8 cellular contexts compared by ENCODE assay signal in genomic region chr5:6714221-6715041, GRCh38. TPM values are rescaled to one million over a fixed set of nuclear protein-coding genes. Genes with fewer than 3 reads are reported as not detected.
DNase-seq lines count a peak whose midpoint lies in the region; ATAC-seq and TF ChIP-seq lines count a peak whose summit lies in the region.

No MANE protein-coding gene starts in this region.

- peak overlapping the region; percentile 85 for H3K27ac Mint-ChIP-seq in activated CD4-positive, alpha-beta T cell treated with anti-CD3 and anti-CD28 coated beads, Interleukin-2, amount 10 ng/mL, durations not matched to agents 7 days and 5 days
- H3K27ac Mint-ChIP-seq in neural progenitor cell = no peak overlapping the region

- TF ChIP-seq CTCF in AG09309 (IDR thresholded peaks at IDR 0.05; ENCODE audit: control insufficient read depth, insufficient read depth, low read depth, low read length, missing control alignments) (no peak), HEK293 (tag by site-specific recombination; IDR thresholded peaks at IDR 0.05) (no peak), epithelial cell of proximal tubule (conservative IDR thresholded peaks at IDR 0.05; ENCODE audit: low read depth, low read length) (no peak), neural progenitor cell (IDR thresholded peaks at IDR 0.05) (no peak)

- peak overlapping the region; percentile 80 for H3K4me3 Mint-ChIP-seq in activated CD4-positive, alpha-beta T cell treated with anti-CD3 and anti-CD28 coated beads, Interleukin-2, amount 10 ng/mL, durations not matched to agents 7 days and 5 days
- peak overlapping the region; percentile 92 for H3K4me3 Mint-ChIP-seq in neural progenitor cell

- H3K4me3 ChIP-seq in AG09309 (ENCODE audit: control insufficient read depth, low read depth, low read length) (peak overlapping the region; percentile 51), HEK293 (ENCODE audit: low read depth, low read length) (peak overlapping the region; percentile 69), epithelial cell of proximal tubule (ENCODE audit: low read depth, low read length) (peak overlapping the region; percentile 73), neural progenitor cell (peak overlapping the region; percentile 93)

- H3K36me3 Mint-ChIP-seq in activated CD4-positive, alpha-beta T cell treated with anti-CD3 and anti-CD28 coated beads, Interleukin-2, amount 10 ng/mL, durations not matched to agents 7 days and 5 days (ENCODE audit: low read depth) = peaks cover 30% of the 10 kb centered on the region
- H3K36me3 Mint-ChIP-seq in neural progenitor cell = peaks cover 18% of the 10 kb centered on the region

- peaks cover 23% of the 10 kb centered on the region for H3K4me1 ChIP-seq in HEK293 (ENCODE audit: control insufficient read depth, insufficient read depth, low read length)
- peaks cover 24% of the 10 kb centered on the region for H3K4me1 ChIP-seq in neural progenitor cell

- H3K36me3 ChIP-seq in HEK293 (ENCODE audit: control insufficient read depth in 2 of 2, insufficient read depth in 1 of 2, low read length in 2 of 2) (peaks cover 0 to 32% of the 10 kb centered on the region in 2 experiments; a peak in 1 of 3 replicates), neural progenitor cell (no peaks in the 10 kb centered on the region)

- peaks cover 51% of the 10 kb centered on the region for H4K20me1 ChIP-seq in neural progenitor cell (ENCODE audit: low read depth)

- peaks cover 18% of the 10 kb centered on the region for H3F3A ChIP-seq in neural progenitor cell (ENCODE audit: low read depth)

- peak overlapping the region; percentile 97 for H3K4me2 ChIP-seq in neural progenitor cell

- H3K9me3 Mint-ChIP-seq in activated CD4-positive, alpha-beta T cell treated with anti-CD3 and anti-CD28 coated beads, Interleukin-2, amount 10 ng/mL, durations not matched to agents 7 days and 5 days = no peaks in the 10 kb centered on the region
- H3K9me3 Mint-ChIP-seq in neural progenitor cell = peaks cover 1% of the 10 kb centered on the region

- H3K9me3 ChIP-seq in HEK293 (ENCODE audit: control insufficient read depth, insufficient read depth, low read depth, low read length) (no peaks in the 10 kb centered on the region), neural progenitor cell (ENCODE audit: low read depth) (no peaks in the 10 kb centered on the region)

- H3K27me3 ChIP-seq in neural progenitor cell = peaks cover 23% of the 10 kb centered on the region

- peak overlapping the region; percentile 17 for H3K9ac ChIP-seq in neural progenitor cell

- H3K4me1 Mint-ChIP-seq in activated CD4-positive, alpha-beta T cell treated with anti-CD3 and anti-CD28 coated beads, Interleukin-2, amount 10 ng/mL, durations not matched to agents 7 days and 5 days = peaks cover 57% of the 10 kb centered on the region
- peaks cover 63% of the 10 kb centered on the region for H3K4me1 Mint-ChIP-seq in neural progenitor cell

- CTCF ChIA-PET in HEK293 (lab: Yijun Ruan, JAX) = no interaction called here
- CTCF ChIA-PET in activated CD4-positive, alpha-beta T cell treated with anti-CD3 and anti-CD28 coated beads, Interleukin-2, amount 10 ng/mL, durations not matched to agents 7 days and 5 days (lab: Charles Lee) = no interaction called here

- POLR2A ChIA-PET in HEK293 (lab: Yijun Ruan, JAX) = no interaction called here
- POLR2A ChIA-PET in activated CD4-positive, alpha-beta T cell treated with anti-CD3 and anti-CD28 coated beads, Interleukin-2, amount 10 ng/mL, durations not matched to agents 7 days and 5 days (lab: Charles Lee) = no interaction called here

- no peak overlapping the region for H2AFZ ChIP-seq in neural progenitor cell (replicated peaks)

- DNase-seq in AG09309 (ENCODE audit: low read depth) (no peak), epithelial cell of proximal tubule (ENCODE audit: low read depth) (no peak), neural progenitor cell (ENCODE audit: low spot score) (peak; percentile 70)
- DNase-seq in activated CD4-positive, alpha-beta T cell treated with anti-CD3 and anti-CD28 coated beads, Interleukin-2, amount 10 ng/mL, durations not matched to agents 7 days and 5 days = no peak

- H3K27me3 Mint-ChIP-seq in activated CD4-positive, alpha-beta T cell treated with anti-CD3 and anti-CD28 coated beads, Interleukin-2, amount 10 ng/mL, durations not matched to agents 7 days and 5 days = peaks cover 2% of the 10 kb centered on the region
- H3K27me3 Mint-ChIP-seq in neural progenitor cell (ENCODE audit: insufficient read depth, low read depth) = peaks cover 10% of the 10 kb centered on the region

- ATAC-seq in GM18861 (IDR thresholded peaks at IDR 0.05; ENCODE audit: unreplicated experiment) (no peak), HG03280 (IDR thresholded peaks at IDR 0.05; ENCODE audit: unreplicated experiment) (no peak), HG03175 (IDR thresholded peaks at IDR 0.05; ENCODE audit: unreplicated experiment) (no peak)

- peak overlapping the region; percentile 94; the same call in 1 of the 2 replicates for H3K27ac ChIP-seq in HEK293 (ENCODE audit: extremely low read depth, low read depth, low read length)
- no peak overlapping the region for H3K27ac ChIP-seq in neural progenitor cell

- peaks cover 54% of the 10 kb centered on the region for H3K79me2 ChIP-seq in neural progenitor cell (ENCODE audit: low read depth)

TF ChIP-seq in HEK293, 187 proteins besides CTCF, POLR2A, EP300 and RAD21 (continues in another document):
- TF ChIP-seq ZNF791 (tag by site-specific recombination; IDR thresholded peaks at IDR 0.05) (no peak), AEBP2 (tag by site-specific recombination; IDR thresholded peaks at IDR 0.05; ENCODE audit: borderline replicate concordance) (no peak), ZNF335 (tag by site-specific recombination; conservative IDR thresholded peaks at IDR 0.05) (peak; percentile 77), BCL11B (tag by site-specific recombination; IDR thresholded peaks at IDR 0.05; ENCODE audit: low read depth) (no peak), OSR2 (tag by site-specific recombination; IDR thresholded peaks at IDR 0.05) (no peak), ZNF223 (tag by site-specific recombination; IDR thresholded peaks at IDR 0.05) (no peak), ZNF391 (tag by site-specific recombination; IDR thresholded peaks at IDR 0.05; ENCODE audit: borderline replicate concordance, low read depth) (no peak), ZBTB17 (tag by site-specific recombination; IDR thresholded peaks at IDR 0.05) (no peak), ZFP41 (tag by site-specific recombination; IDR thresholded peaks at IDR 0.05; ENCODE audit: borderline replicate concordance) (no peak), ZNF639 (tag by site-specific recombination; IDR thresholded peaks at IDR 0.05) (no peak), ZNF530 (tag by site-specific recombination; IDR thresholded peaks at IDR 0.05; ENCODE audit: low read depth) (no peak), ZNF341 (tag by site-specific recombination; IDR thresholded peaks at IDR 0.05; ENCODE audit: low read depth) (peak; percentile 38; the same call in 1 of the 2 replicates), ZNF266 (tag by site-specific recombination; IDR thresholded peaks at IDR 0.05; ENCODE audit: low read depth) (no peak), SP7 (tag by site-specific recombination; IDR thresholded peaks at IDR 0.05) (no peak), ZBTB20 (tag by site-specific recombination; IDR thresholded peaks at IDR 0.05) (peak; percentile 63; the same call in 1 of the 2 replicates), ZXDB (tag by site-specific recombination; IDR thresholded peaks at IDR 0.05) (0 out of 2 replicates have a peak, but pooled peaks have one; percentile 21), ZNF48 (tag by site-specific recombination; IDR thresholded peaks at IDR 0.05) (no peak), ZNF26 (tag by site-specific recombination; IDR thresholded peaks at IDR 0.05) (no peak)

RNA-seq across cellular contexts. Expression of gene TENT4A, which starts 1.2 kb away (rescaled TPM):
- total RNA-seq in activated CD4-positive, alpha-beta T cell treated with anti-CD3 and anti-CD28 coated beads, Interleukin-2, amount 10 ng/mL, durations not matched to agents 7 days and 5 days = 10 to 100 TPM; 37.4 to 41.9 TPM
- total RNA-seq in epithelial cell of proximal tubule (15.7 and 16.1 TPM in 2 replicates), neural progenitor cell (ENCODE audit: low replicate concordance) (20.9 and 22.4 TPM in 2 replicates)
